Comparison of ENCODE assay signal across 23 cellular contexts in genomic region chr4:184335520-184335919, GRCh38.
DNase-seq lines count a peak whose midpoint lies in the region; ATAC-seq and TF ChIP-seq lines count a peak whose summit lies in the region.
"Had no signal": no experiment of that assay in that cellular context is flagged by ENCODE, and none has a peak within 500 bp of the region (broad histone marks: within the 10 kb centered on the region; RNA-seq: fewer than 3 reads in every experiment).

No MANE protein-coding gene starts in this region.

- POLR2A ChIA-PET in activated CD4-positive, alpha-beta T cell treated with anti-CD3 and anti-CD28 coated beads for 36 hours (lab: Charles Lee) = no interaction called here
- POLR2A ChIA-PET in RWPE1 (lab: Yijun Ruan, JAX; ENCODE audit: low non-redundant PET) = no interaction called here

- no peak for TF ChIP-seq CTCF in RWPE1 (conservative IDR thresholded peaks at IDR 0.05; ENCODE audit: low read depth)

- H3K4me1 Mint-ChIP-seq in activated CD4-positive, alpha-beta T cell treated with anti-CD3 and anti-CD28 coated beads for 36 hours = peaks cover 20% of the 10 kb centered on the region
- peaks cover 24% of the 10 kb centered on the region for H3K4me1 Mint-ChIP-seq in activated naive CD8-positive, alpha-beta T cell treated with anti-CD3 and anti-CD28 coated beads for 36 hours
- H3K4me1 Mint-ChIP-seq in stimulated activated effector memory CD8-positive, alpha-beta T cell treated with anti-CD3 and anti-CD28 coated beads, Interleukin-12 subunit alpha, Interleukin-12 subunit beta, amount 100 ng/mL, for 72 hours = peaks cover 15% of the 10 kb centered on the region

- peak; percentile 57 for ATAC-seq in activated CD4-positive, alpha-beta T cell treated with anti-CD3 and anti-CD28 coated beads for 36 hours
- ATAC-seq in stimulated activated effector memory CD8-positive, alpha-beta T cell treated with anti-CD3 and anti-CD28 coated beads, Interleukin-12 subunit alpha, Interleukin-12 subunit beta, amount 100 ng/mL, for 72 hours = peak; percentile 45
- ATAC-seq in GM18870 (IDR thresholded peaks at IDR 0.05; ENCODE audit: unreplicated experiment) = no peak
- ATAC-seq: CD8-positive, alpha-beta T cell; heart left ventricle had no signal

- peak overlapping the region; percentile 59 for H3K27ac Mint-ChIP-seq in activated CD4-positive, alpha-beta T cell treated with anti-CD3 and anti-CD28 coated beads for 36 hours
- peak overlapping the region; percentile 73 for H3K27ac Mint-ChIP-seq in activated naive CD8-positive, alpha-beta T cell treated with anti-CD3 and anti-CD28 coated beads for 36 hours
- H3K27ac Mint-ChIP-seq in stimulated activated effector memory CD8-positive, alpha-beta T cell treated with anti-CD3 and anti-CD28 coated beads, Interleukin-12 subunit alpha, Interleukin-12 subunit beta, amount 100 ng/mL, for 72 hours = no peak overlapping the region
- H3K27ac Mint-ChIP-seq: CD8-positive, alpha-beta T cell had no signal

- DNase-seq in activated CD4-positive, alpha-beta T cell treated with anti-CD3 and anti-CD28 coated beads for 36 hours = no peak
- DNase-seq in activated CD4-positive, alpha-beta T cell treated with anti-CD3 and anti-CD28 coated beads, Interleukin-2, amount 50 U/mL, for 4 hours = no peak
- DNase-seq in M059J (ENCODE audit: low read depth) = peak; percentile 40
- DNase-seq in activated naive CD8-positive, alpha-beta T cell treated with anti-CD3 and anti-CD28 coated beads for 36 hours = no peak
- no peak for DNase-seq in stimulated activated effector memory CD8-positive, alpha-beta T cell treated with anti-CD3 and anti-CD28 coated beads, Interleukin-12 subunit alpha, Interleukin-12 subunit beta, amount 100 ng/mL, for 72 hours (ENCODE audit: low spot score in 2 of 2)
- DNase-seq in RWPE1 (ENCODE audit: low spot score) = no peak
- DNase-seq in middle frontal gyrus (ENCODE audit: extremely low spot score, low spot score) = no peak
- DNase-seq: activated CD4-positive, alpha-beta T cell treated with anti-CD3 and anti-CD28 coated beads, Interleukin-2, amount 50 U/mL, for 48 hours; activated naive CD4-positive, alpha-beta T cell treated with anti-CD3 and anti-CD28 coated beads, Interleukin-2, amount 50 U/mL, for 16 hours; activated T-cell treated with anti-CD3 and anti-CD28 coated beads for 4 hours; CD8-positive, alpha-beta T cell; foreskin fibroblast; heart left ventricle; mammary epithelial cell; NCI-H524 treated with DMSO at 0.1 percent for 48 hours; sigmoid colon; trophoblast cell; WERI-Rb-1 had no signal

- no peak overlapping the region for H3K27ac ChIP-seq in RWPE1
- H3K27ac ChIP-seq: 22Rv1, heart left ventricle, prostate gland, sigmoid colon, SK-N-MC, WERI-Rb-1 had no signal

- H3K4me3 Mint-ChIP-seq in activated CD4-positive, alpha-beta T cell treated with anti-CD3 and anti-CD28 coated beads for 36 hours = no peak overlapping the region
- H3K4me3 Mint-ChIP-seq in activated naive CD8-positive, alpha-beta T cell treated with anti-CD3 and anti-CD28 coated beads for 36 hours = no peak overlapping the region
- no peak overlapping the region for H3K4me3 Mint-ChIP-seq in stimulated activated effector memory CD8-positive, alpha-beta T cell treated with anti-CD3 and anti-CD28 coated beads, Interleukin-12 subunit alpha, Interleukin-12 subunit beta, amount 100 ng/mL, for 72 hours
- H3K4me3 Mint-ChIP-seq: CD8-positive, alpha-beta T cell; central memory CD8-positive, alpha-beta T cell had no signal

- peaks cover 15% of the 10 kb centered on the region for H3K9me3 Mint-ChIP-seq in activated CD4-positive, alpha-beta T cell treated with anti-CD3 and anti-CD28 coated beads for 36 hours (ENCODE audit: low read depth)
- peaks cover 9% of the 10 kb centered on the region for H3K9me3 Mint-ChIP-seq in activated naive CD8-positive, alpha-beta T cell treated with anti-CD3 and anti-CD28 coated beads for 36 hours
- peaks cover 5% of the 10 kb centered on the region for H3K9me3 Mint-ChIP-seq in stimulated activated effector memory CD8-positive, alpha-beta T cell treated with anti-CD3 and anti-CD28 coated beads, Interleukin-12 subunit alpha, Interleukin-12 subunit beta, amount 100 ng/mL, for 72 hours
- H3K9me3 Mint-ChIP-seq: CD8-positive, alpha-beta T cell; central memory CD8-positive, alpha-beta T cell had no signal

- CTCF ChIA-PET in activated CD4-positive, alpha-beta T cell treated with anti-CD3 and anti-CD28 coated beads for 36 hours (lab: Charles Lee) = interaction anchor here (0.7 to 1.5 kb wide), 4 partner anchors 9 to 908 kb away, joined by 3 to 8 read pairs (median 4); no protein-coding TSS in a partner anchor
- CTCF ChIA-PET in RWPE1 (lab: Yijun Ruan, JAX) = no interaction called here

- H3K36me3 Mint-ChIP-seq in activated CD4-positive, alpha-beta T cell treated with anti-CD3 and anti-CD28 coated beads for 36 hours (ENCODE audit: low read depth) = peaks cover 3% of the 10 kb centered on the region
- peaks cover 12% of the 10 kb centered on the region for H3K36me3 Mint-ChIP-seq in activated naive CD8-positive, alpha-beta T cell treated with anti-CD3 and anti-CD28 coated beads for 36 hours
- no peaks in the 10 kb centered on the region for H3K36me3 Mint-ChIP-seq in stimulated activated effector memory CD8-positive, alpha-beta T cell treated with anti-CD3 and anti-CD28 coated beads, Interleukin-12 subunit alpha, Interleukin-12 subunit beta, amount 100 ng/mL, for 72 hours
- H3K36me3 Mint-ChIP-seq: CD8-positive, alpha-beta T cell had no signal

- intact Hi-C loops in activated CD4-positive, alpha-beta T cell treated with anti-CD3 and anti-CD28 coated beads for 36 hours (cut with DNase I, micrococcal nuclease) = no loop called here

- H3K27me3 Mint-ChIP-seq in activated CD4-positive, alpha-beta T cell treated with anti-CD3 and anti-CD28 coated beads for 36 hours = no peaks in the 10 kb centered on the region
- no peaks in the 10 kb centered on the region for H3K27me3 Mint-ChIP-seq in activated naive CD8-positive, alpha-beta T cell treated with anti-CD3 and anti-CD28 coated beads for 36 hours
- H3K27me3 Mint-ChIP-seq: central memory CD8-positive, alpha-beta T cell had no signal
